ENCODE assay signal across 14 cellular contexts in genomic region chr10:101995451-101996063, GRCh38.
DNase-seq lines count a peak whose midpoint lies in the region; ATAC-seq and TF ChIP-seq lines count a peak whose summit lies in the region.
"Had no signal": no experiment of that assay in that cellular context is flagged by ENCODE, and none has a peak within 500 bp of the region (broad histone marks: within the 10 kb centered on the region; RNA-seq: fewer than 3 reads in every experiment).

No MANE protein-coding gene starts in this region.

- TF ChIP-seq CTCF in left lung (IDR thresholded peaks at IDR 0.05) = no peak

- ATAC-seq in left cardiac atrium (peak; percentile 30 to 82), Right ventricle myocardium inferior (no peak), left lung (peak; percentile 94), HG03139 (IDR thresholded peaks at IDR 0.05; ENCODE audit: unreplicated experiment) (no peak)
- ATAC-seq in activated naive CD8-positive, alpha-beta T cell treated with anti-CD3 and anti-CD28 coated beads, Interleukin-2, amount 50 U/mL, for 24 hours = no peak
- ATAC-seq: activated naive CD4-positive, alpha-beta T cell treated with anti-CD3 and anti-CD28 coated beads, Interleukin-2, amount 50 U/mL, for 72 hours; natural killer cell treated with Interleukin-12 subunit alpha and Interleukin-12 subunit beta and Interleukin-15 and Interleukin-18, amount 100 ng/mL, for 72 hours had no signal

- H3K4me1 Mint-ChIP-seq in activated naive CD8-positive, alpha-beta T cell treated with anti-CD3 and anti-CD28 coated beads, Interleukin-2, amount 50 U/mL, for 24 hours = no peaks in the 10 kb centered on the region

- H3K9me3 Mint-ChIP-seq in activated naive CD8-positive, alpha-beta T cell treated with anti-CD3 and anti-CD28 coated beads, Interleukin-2, amount 50 U/mL, for 24 hours = no peaks in the 10 kb centered on the region
- H3K9me3 Mint-ChIP-seq: activated CD4-positive, alpha-beta memory T cell treated with anti-CD3 and anti-CD28 coated beads for 36 hours; activated naive CD4-positive, alpha-beta T cell treated with anti-CD3 and anti-CD28 coated beads, Interleukin-2, amount 50 U/mL, for 72 hours; natural killer cell treated with Interleukin-12 subunit alpha and Interleukin-12 subunit beta and Interleukin-15 and Interleukin-18, amount 100 ng/mL, for 72 hours had no signal

- intact Hi-C loops in left cardiac atrium (cut with DNase I) (no loop called here), Right ventricle myocardium inferior (cut with DNase I) (no loop called here), left lung (cut with DNase I) (no loop called here)

- H3K27me3 ChIP-seq in left lung = no peaks in the 10 kb centered on the region
- H3K27me3 ChIP-seq: dorsolateral prefrontal cortex, spleen had no signal

- H3K27ac Mint-ChIP-seq in activated naive CD8-positive, alpha-beta T cell treated with anti-CD3 and anti-CD28 coated beads, Interleukin-2, amount 50 U/mL, for 24 hours = no peak overlapping the region
- H3K27ac Mint-ChIP-seq: activated CD4-positive, alpha-beta memory T cell treated with anti-CD3 and anti-CD28 coated beads for 36 hours had no signal

- H3K27me3 Mint-ChIP-seq in activated naive CD8-positive, alpha-beta T cell treated with anti-CD3 and anti-CD28 coated beads, Interleukin-2, amount 50 U/mL, for 24 hours = no peaks in the 10 kb centered on the region
- H3K27me3 Mint-ChIP-seq: activated CD4-positive, alpha-beta memory T cell treated with anti-CD3 and anti-CD28 coated beads for 36 hours; natural killer cell treated with Interleukin-12 subunit alpha and Interleukin-12 subunit beta and Interleukin-15 and Interleukin-18, amount 100 ng/mL, for 72 hours had no signal

- H3K9me3 ChIP-seq in left lung = no peaks in the 10 kb centered on the region
- H3K9me3 ChIP-seq: spleen had no signal

- H3K36me3 Mint-ChIP-seq in activated naive CD8-positive, alpha-beta T cell treated with anti-CD3 and anti-CD28 coated beads, Interleukin-2, amount 50 U/mL, for 24 hours (ENCODE audit: low read depth) = peaks cover 25% of the 10 kb centered on the region
- H3K36me3 Mint-ChIP-seq: activated naive CD4-positive, alpha-beta T cell treated with anti-CD3 and anti-CD28 coated beads, Interleukin-2, amount 50 U/mL, for 72 hours had no signal

- H3K36me3 ChIP-seq in left lung = peaks cover 9 to 85% of the 10 kb centered on the region in 2 donors

- peaks cover 2 to 11% of the 10 kb centered on the region in 2 donors for H3K4me1 ChIP-seq in left lung

- no peak overlapping the region for H3K4me3 Mint-ChIP-seq in activated naive CD8-positive, alpha-beta T cell treated with anti-CD3 and anti-CD28 coated beads, Interleukin-2, amount 50 U/mL, for 24 hours
- H3K4me3 Mint-ChIP-seq: activated CD4-positive, alpha-beta memory T cell treated with anti-CD3 and anti-CD28 coated beads for 36 hours; natural killer cell treated with Interleukin-12 subunit alpha and Interleukin-12 subunit beta and Interleukin-15 and Interleukin-18, amount 100 ng/mL, for 72 hours had no signal

- no peak overlapping the region for H3K27ac ChIP-seq in left lung

- H3K4me3 ChIP-seq in left lung = no peak overlapping the region
- H3K4me3 ChIP-seq: dorsolateral prefrontal cortex, spleen had no signal

- DNase-seq in left cardiac atrium (no peak), Right ventricle myocardium inferior (ENCODE audit: missing footprints) (no peak), amniotic epithelial cell (ENCODE audit: low read depth) (peak; percentile 88), left lung (no peak), GF-D8 (lab: John Stamatoyannopoulos, UW) (no peak), DMS153 (lab: John Stamatoyannopoulos, UW) (no peak)
- no peak for DNase-seq in activated naive CD8-positive, alpha-beta T cell treated with anti-CD3 and anti-CD28 coated beads, Interleukin-2, amount 50 U/mL, for 24 hours
- DNase-seq: activated CD4-positive, alpha-beta memory T cell treated with anti-CD3 and anti-CD28 coated beads for 36 hours; DMS79 treated with DMSO at 0.1 percent for 48 hours; dorsolateral prefrontal cortex; spleen had no signal

Comparison
In these comparisons a context has a peak if more than half of its experiments do, and no peak if none do; other contexts are left out.
1. ATAC-seq: peak in left cardiac atrium (2 of 2) and left lung (single experiment); none in Right ventricle myocardium inferior (single experiment), HG03139 (single experiment) and activated naive CD8-positive, alpha-beta T cell treated with anti-CD3 and anti-CD28 coated beads, Interleukin-2, amount 50 U/mL, for 24 hours (single experiment).